ENCODE assay signal across 10 cellular contexts in the genomic region with DNA sequence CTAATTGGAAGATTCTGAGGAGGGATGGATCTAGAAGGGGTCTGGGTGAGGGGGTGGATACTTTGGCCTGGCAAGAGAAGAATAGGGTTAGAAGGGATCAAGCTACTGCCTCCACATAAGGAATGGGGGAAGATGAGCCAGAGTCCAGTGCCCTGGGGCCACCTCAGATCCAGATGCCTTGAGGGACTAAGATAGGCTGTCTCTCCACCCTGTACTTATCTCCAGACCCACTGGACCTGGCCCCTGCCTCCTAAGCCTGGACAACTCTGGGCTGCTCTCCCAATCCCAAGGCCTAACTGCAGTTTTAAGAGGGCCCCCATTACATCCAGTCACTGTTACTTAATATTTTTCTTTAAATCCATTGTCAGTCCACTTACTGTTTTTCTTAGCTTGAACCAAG. TPM values are rescaled to one million over a fixed set of nuclear protein-coding genes. Genes with fewer than 3 reads are reported as not detected.
DNase-seq lines count a peak whose midpoint lies in the region; ATAC-seq and TF ChIP-seq lines count a peak whose summit lies in the region.
"Had no signal": no experiment of that assay in that cellular context is flagged by ENCODE, and none has a peak within 500 bp of the region (broad histone marks: within the 10 kb centered on the region; RNA-seq: fewer than 3 reads in every experiment).

No MANE protein-coding gene starts in this region.

- ATAC-seq in psoas muscle (no peak), GM21390 (IDR thresholded peaks at IDR 0.05; ENCODE audit: unreplicated experiment) (no peak)
- ATAC-seq: activated CD4-positive, CD25-positive, alpha-beta regulatory T cell treated with anti-CD3 and anti-CD28 coated beads, Interleukin-2, amount 50 U/mL, for 24 hours had no signal

- peaks cover 7% of the 10 kb centered on the region; the same call in 1 of the 2 replicates for H3K4me1 ChIP-seq in ES-I3 (ENCODE audit: insufficient read depth, low read length)
- peaks cover 59% of the 10 kb centered on the region for H3K4me1 ChIP-seq in psoas muscle

- H3K36me3 ChIP-seq in ES-I3 (ENCODE audit: insufficient read depth, low read length) (no peaks in the 10 kb centered on the region), SK-N-MC (ENCODE audit: insufficient read depth, low read length) (peaks cover 7% of the 10 kb centered on the region; the same call in 1 of the 2 replicates), psoas muscle (ENCODE audit: insufficient read depth in 1 of 2, low read depth in 1 of 2) (peaks cover 0 to 3% of the 10 kb centered on the region in 2 donors)

- H3K9ac ChIP-seq in ES-I3 (ENCODE audit: low read depth, low read length) (peak overlapping the region; percentile 99), SK-N-MC (ENCODE audit: insufficient read length) (peak overlapping the region; percentile 95)

- H3K4me3 ChIP-seq in SK-N-MC (peak overlapping the region; percentile 100), fibroblast of mammary gland (ENCODE audit: control insufficient read depth, low read depth, low read length) (peak overlapping the region; percentile 91), psoas muscle (peak overlapping the region; percentile 84)

- H3K27me3 ChIP-seq in psoas muscle (ENCODE audit: insufficient read depth in 3 of 3, low read length in 2 of 3): no peaks in the 10 kb centered on the region

- H3K9me3 ChIP-seq in ES-I3 (ENCODE audit: control insufficient read depth, insufficient read depth, low read length) (no peaks in the 10 kb centered on the region), SK-N-MC (ENCODE audit: low read depth, low read length) (no peaks in the 10 kb centered on the region), psoas muscle (no peaks in the 10 kb centered on the region)

- DNase-seq in SK-N-MC (ENCODE audit: low read depth, low spot score): no peak
- DNase-seq in fibroblast of mammary gland (ENCODE audit: low read depth): no peak
- DNase-seq in psoas muscle: no peak
- no peak for DNase-seq in SKM-1 (lab: John Stamatoyannopoulos, UW; ENCODE audit: unreplicated experiment)
- DNase-seq in NCI-H526 treated with DMSO at 0.1 percent for 48 hours (lab: John Stamatoyannopoulos, UW): no peak
- no peak for DNase-seq in DMS 273 (lab: John Stamatoyannopoulos, UW; ENCODE audit: unreplicated experiment)
- DNase-seq: stimulated activated CD4-positive, alpha-beta T cell treated with anti-CD3 and anti-CD28 coated beads, Interleukin-15, amount 100 ng/mL, for 24 hours had no signal

- H3K27ac ChIP-seq in SK-N-MC (peak overlapping the region; percentile 60), psoas muscle (peak overlapping the region; percentile 88)

- TF ChIP-seq CTCF in fibroblast of mammary gland (conservative IDR thresholded peaks at IDR 0.05; ENCODE audit: control insufficient read depth, insufficient read depth, low read depth, low read length) (no peak), psoas muscle (IDR thresholded peaks at IDR 0.05) (no peak)

- intact Hi-C loops in psoas muscle (cut with DNase I): loop anchor here (2.0 to 10.0 kb wide), 3 partner anchors 16 to 90 kb away; partner anchors contain the start of genes ALG3 (in 2 of the 2) and EEF1AKMT4 (in 2 of the 2)

RNA-seq across cellular contexts. Expression of gene DVL3, which starts 2.0 kb away (rescaled TPM):
- 10 to 100 TPM; 46.7 to 57.2 (median 47.7) TPM for total RNA-seq in psoas muscle
- 10 to 100 TPM; 32.3 to 57.6 (median 36.1) TPM for polyA plus RNA-seq in psoas muscle

RNA-seq across cellular contexts. Expression of gene AP2M1, which starts 17.4 kb away (rescaled TPM):
- 100 to 1,000 TPM; 157 to 178 (median 165) TPM for total RNA-seq in psoas muscle
- polyA plus RNA-seq in psoas muscle: 100 to 1,000 TPM; 166 to 299 (median 285) TPM

RNA-seq across cellular contexts. Expression of gene EIF2B5, which starts 22.0 kb away (rescaled TPM):
- 10 to 100 TPM; 44.0 to 55.1 (median 50.0) TPM for total RNA-seq in psoas muscle
- polyA plus RNA-seq in psoas muscle: 100 to 1,000 TPM in 1 of 3 donors, 10 to 100 TPM in 2; 61.4 to 101 (median 80.3) TPM

RNA-seq across cellular contexts. Expression of gene ABCF3, which starts 28.8 kb away (rescaled TPM):
- total RNA-seq in psoas muscle: 10 to 100 TPM; 44.1 to 93.0 (median 72.7) TPM
- 100 to 1,000 TPM in 1 of 3 donors, 10 to 100 TPM in 2; 68.5 to 108 (median 79.3) TPM for polyA plus RNA-seq in psoas muscle
